8 cellular contexts compared by ENCODE assay signal in genomic region chrX:40083120-40083978, GRCh38. TPM values are rescaled to one million over a fixed set of nuclear protein-coding genes. Genes with fewer than 3 reads are reported as not detected.
DNase-seq lines count a peak whose midpoint lies in the region; ATAC-seq and TF ChIP-seq lines count a peak whose summit lies in the region.

No MANE protein-coding gene starts in this region.

- H2AFZ ChIP-seq in Karpas-422 (ENCODE audit: low read length), result no peak overlapping the region

- H3K9me2 ChIP-seq in Karpas-422 (replicated peaks; ENCODE audit: insufficient read depth, low read length), result no peaks in the 10 kb centered on the region

- H3K27me3 ChIP-seq in Karpas-422 (ENCODE audit: low read length), result no peaks in the 10 kb centered on the region
- H3K27me3 ChIP-seq in effector memory CD4-positive, alpha-beta T cell (replicated peaks; ENCODE audit: control insufficient read depth, insufficient read depth, low read length, poor library complexity, severe bottlenecking), result no peaks in the 10 kb centered on the region
- H3K27me3 ChIP-seq in muscle layer of duodenum (ENCODE audit: low read depth, low read length), result no peaks in the 10 kb centered on the region

- peaks cover 77% of the 10 kb centered on the region for H4K20me1 ChIP-seq in Karpas-422 (ENCODE audit: insufficient read depth, low read depth, low read length)

- H3K9me3 ChIP-seq in Karpas-422 (ENCODE audit: low read length) (no peaks in the 10 kb centered on the region), muscle layer of duodenum (ENCODE audit: control insufficient read depth in 1 of 2, low read length in 2 of 2) (no peaks in the 10 kb centered on the region)
- H3K9me3 ChIP-seq in effector memory CD4-positive, alpha-beta T cell (ENCODE audit: control insufficient read depth, low read length), result no peaks in the 10 kb centered on the region

- ATAC-seq in HG03108 (IDR thresholded peaks at IDR 0.05; ENCODE audit: unreplicated experiment), result no peak
- ATAC-seq in GM18505 (IDR thresholded peaks at IDR 0.05; ENCODE audit: unreplicated experiment), result no peak

- DNase-seq in Karpas-422, result peak; percentile 52
- no peak for DNase-seq in effector memory CD4-positive, alpha-beta T cell
- DNase-seq in NCI-H1048 (lab: John Stamatoyannopoulos, UW), result no peak
- DNase-seq in GM19240 (ENCODE audit: insufficient read length, low spot score), result no peak

- peak overlapping the region; percentile 42 for H3K4me2 ChIP-seq in Karpas-422 (ENCODE audit: low read depth, low read length, poor library complexity, severe bottlenecking)

- H3K36me3 ChIP-seq in Karpas-422 (ENCODE audit: insufficient read depth, low read length) (no peaks in the 10 kb centered on the region), muscle layer of duodenum (ENCODE audit: control insufficient read depth in 1 of 2, insufficient read depth in 2 of 2, low read length in 2 of 2) (no peaks in the 10 kb centered on the region)
- no peaks in the 10 kb centered on the region for H3K36me3 ChIP-seq in effector memory CD4-positive, alpha-beta T cell (ENCODE audit: control insufficient read depth, insufficient read depth, low read length)

- H3K9ac ChIP-seq in Karpas-422 (ENCODE audit: low read length), result no peak overlapping the region

- TF ChIP-seq POLR2A in GM18505 (IDR thresholded peaks at IDR 0.05; ENCODE audit: borderline replicate concordance, extremely low read depth, insufficient read depth, insufficient read length), result no peak

- H3K79me2 ChIP-seq in Karpas-422 (ENCODE audit: low read length), result peaks cover 87% of the 10 kb centered on the region

- H3K4me1 ChIP-seq in Karpas-422 (ENCODE audit: low read length) (peaks cover 56% of the 10 kb centered on the region), muscle layer of duodenum (ENCODE audit: control insufficient read depth in 1 of 2, insufficient read depth in 2 of 2, low read length in 2 of 2) (peaks cover 9 to 70% of the 10 kb centered on the region in 2 donors)
- H3K4me1 ChIP-seq in effector memory CD4-positive, alpha-beta T cell (ENCODE audit: control insufficient read depth, insufficient read depth, low read length, poor library complexity, severe bottlenecking), result peaks cover 9% of the 10 kb centered on the region

- H3K27ac ChIP-seq in C4-2B (peak overlapping the region; percentile 82), Karpas-422 (ENCODE audit: low read length) (no peak overlapping the region), muscle layer of duodenum (ENCODE audit: low read length) (no peak overlapping the region)
- H3K27ac ChIP-seq in effector memory CD4-positive, alpha-beta T cell (ENCODE audit: insufficient read depth, low read length, poor library complexity, severe bottlenecking), result no peak overlapping the region

- no peak; the same call in 1 of the 2 replicates for TF ChIP-seq CTCF in C4-2B (conservative IDR thresholded peaks at IDR 0.05)

- H3K4me3 ChIP-seq in Karpas-422 (ENCODE audit: low read length), result no peak overlapping the region
- peak overlapping the region; percentile 24 for H3K4me3 ChIP-seq in effector memory CD4-positive, alpha-beta T cell (ENCODE audit: insufficient read depth, low read depth, low read length, poor library complexity, severe bottlenecking)
- H3K4me3 ChIP-seq in muscle layer of duodenum (ENCODE audit: low read depth in 1 of 2, low read length in 2 of 2), result peak overlapping the region; percentile 11 to 54

RNA-seq across cellular contexts. Expression of gene BCOR, which starts 14.4 kb away (rescaled TPM):
- total RNA-seq in Karpas-422 (2014; rRNA removed; shearing (Covaris generic); ENCODE audit: low replicate concordance), result 43.7 and 49.9 TPM in 2 replicates
